In genomic region chr19:57757941-57758340, GRCh38 we compare ENCODE assay signal across 22 cellular contexts. TPM values are rescaled to one million over a fixed set of nuclear protein-coding genes. Genes with fewer than 3 reads are reported as not detected.
DNase-seq lines count a peak whose midpoint lies in the region; ATAC-seq, FAIRE-seq and TF ChIP-seq lines count a peak whose summit lies in the region.
"Had no signal": no experiment of that assay in that cellular context is flagged by ENCODE, and none has a peak within 500 bp of the region (broad histone marks: within the 10 kb centered on the region; RNA-seq: fewer than 3 reads in every experiment).

No MANE protein-coding gene starts in this region.

- in situ Hi-C loops in K562 (cut with MboI) = no loop called here

- H3K9me1 ChIP-seq in K562 (ENCODE audit: control insufficient read depth, insufficient read depth, low read length) = no peaks in the 10 kb centered on the region

- no peak overlapping the region for H3K4me3 ChIP-seq in A549
- H3K4me3 ChIP-seq in CD4-positive, CD25-positive, alpha-beta regulatory T cell (ENCODE audit: low read depth, low read length) = peak overlapping the region; percentile 22
- H3K4me3 ChIP-seq in K562 = no peak overlapping the region
- H3K4me3 ChIP-seq: BLaER1 had no signal

- H3K27ac Mint-ChIP-seq in CD4-positive, CD25-positive, alpha-beta regulatory T cell = no peak overlapping the region
- H3K27ac Mint-ChIP-seq: CD4-positive, alpha-beta T cell; CD8-positive, alpha-beta T cell had no signal

- FAIRE-seq in A549 (lab: Jason Lieb, UNC) (peak; percentile 7), K562 (lab: Jason Lieb, UNC) (no peak)
- FAIRE-seq: A204.1, D721Med, G401.6, GM12891 had no signal

- H2AFZ ChIP-seq in K562 (ENCODE audit: low read depth, low read length) = no peak overlapping the region

- no peaks in the 10 kb centered on the region for H3K27me3 ChIP-seq in CD4-positive, CD25-positive, alpha-beta regulatory T cell (ENCODE audit: control insufficient read depth, insufficient read depth, low read length)
- H3K27me3 ChIP-seq in K562 (ENCODE audit: control insufficient read depth in 2 of 2, insufficient read depth in 2 of 2, low read length in 2 of 2) = no peaks in the 10 kb centered on the region
- H3K27me3 ChIP-seq: BE2C, BLaER1 had no signal

- peaks cover 4 to 76% (median 36%) of the 10 kb centered on the region in 7 donors for H3K9me3 Mint-ChIP-seq in CD4-positive, CD25-positive, alpha-beta regulatory T cell

- TF ChIP-seq RAD21 in A549 (conservative IDR thresholded peaks at IDR 0.05 in 1 of 2, IDR thresholded peaks at IDR 0.05 in 1 of 2) (no peak), K562 (CRISPR knock-in tag; conservative IDR thresholded peaks at IDR 0.05 in 1 of 2, IDR thresholded peaks at IDR 0.05 in 1 of 2) (no peak)

- WGBS in A549 (ENCODE audit: missing lambda C conversion rate) = 96% methylated on average over 2 of the region's 2 CpGs
- WGBS in K562 (ENCODE audit: insufficient coverage, low coverage, missing lambda C conversion rate) = 81% methylated on average over 2 of the region's 2 CpGs

- POLR2A ChIA-PET in A549 (lab: Yijun Ruan, JAX) (no interaction called here), K562 (lab: Yijun Ruan, JAX) (interaction anchor here (1.0 kb wide), 1 partner anchor 12 kb away, joined by 5 read pairs; the partner anchor contains the start of gene ZNF586)

- intact Hi-C loops in K562 (cut with micrococcal nuclease) (no loop called here), posterior cingulate gyrus (cut with DNase I) (no loop called here)

- no peak overlapping the region for H3K4me3 Mint-ChIP-seq in CD4-positive, CD25-positive, alpha-beta regulatory T cell
- H3K4me3 Mint-ChIP-seq: CD14-positive monocyte; CD4-positive, alpha-beta T cell; CD8-positive, alpha-beta T cell had no signal

- ATAC-seq in A549 (no peak), K562 (no peak)
- no peak for ATAC-seq in CD4-positive, CD25-positive, alpha-beta regulatory T cell (ENCODE audit: low read depth in 2 of 2)
- ATAC-seq: CD8-positive, alpha-beta T cell had no signal

- H3K79me2 ChIP-seq in K562 (ENCODE audit: control insufficient read depth, insufficient read depth, low read length) = no peaks in the 10 kb centered on the region

- H3K9me3 ChIP-seq in A549 (peaks cover 98% of the 10 kb centered on the region), K562 (replicated peaks; ENCODE audit: control insufficient read depth, insufficient read depth, low read depth, low read length) (peaks cover 31% of the 10 kb centered on the region)
- H3K9me3 ChIP-seq in CD4-positive, CD25-positive, alpha-beta regulatory T cell (ENCODE audit: control insufficient read depth in 2 of 2, low read length in 2 of 2) = peaks cover 61 to 83% of the 10 kb centered on the region in 2 experiments
- H3K9me3 ChIP-seq: BE2C had no signal

- peaks cover 5% of the 10 kb centered on the region for H3K27me3 Mint-ChIP-seq in CD4-positive, CD25-positive, alpha-beta regulatory T cell
- H3K27me3 Mint-ChIP-seq: CD4-positive, alpha-beta T cell had no signal

- no peak for TF ChIP-seq EP300 in A549 (IDR thresholded peaks at IDR 0.05)
- no peak for TF ChIP-seq EP300 in K562 (IDR thresholded peaks at IDR 0.05; ENCODE audit: low read length)

- peaks cover 59% of the 10 kb centered on the region for H3K36me3 Mint-ChIP-seq in CD4-positive, CD25-positive, alpha-beta regulatory T cell

- no peak for DNase-seq in A549 (ENCODE audit: low read depth in 1 of 2, low spot score in 1 of 2)
- DNase-seq in CD4-positive, CD25-positive, alpha-beta regulatory T cell = no peak
- no peak for DNase-seq in K562 (ENCODE audit: extremely low read depth in 1 of 4, low spot score in 3 of 4)
- no peak for DNase-seq in stimulated activated CD4-positive, alpha-beta T cell treated with anti-CD3 and anti-CD28 coated beads, Interleukin-2, amount 100 ng/mL, for 48 hours
- no peak for DNase-seq in posterior cingulate gyrus
- DNase-seq in foreskin melanocyte = no peak
- DNase-seq: 8988T; ACHN; BE2C; C1 segment of cervical spinal cord; Caco-2; Calu3; CD4-positive, alpha-beta T cell; CD8-positive, alpha-beta T cell; DMS79 treated with DMSO at 0.1 percent for 48 hours; GF-D8 had no signal

- H3K4me1 ChIP-seq in A549 (no peaks in the 10 kb centered on the region), K562 (replicated peaks in 1 of 2; ENCODE audit: control insufficient read depth in 2 of 2, insufficient read depth in 2 of 2, low read length in 2 of 2) (no peaks in the 10 kb centered on the region)
- H3K4me1 ChIP-seq in CD4-positive, CD25-positive, alpha-beta regulatory T cell (ENCODE audit: control insufficient read depth, insufficient read depth, low read length, poor library complexity, severe bottlenecking) = no peaks in the 10 kb centered on the region
- H3K4me1 ChIP-seq: BE2C, BLaER1, Caco-2 had no signal

- BruUV-seq in K562 (replicated peaks; lab: Mats Ljungman, UMichigan) = no TSS peak

- H3K4me1 Mint-ChIP-seq in CD4-positive, CD25-positive, alpha-beta regulatory T cell = no peaks in the 10 kb centered on the region
- H3K4me1 Mint-ChIP-seq: CD14-positive monocyte had no signal

- no peaks in the 10 kb centered on the region for H4K20me1 ChIP-seq in K562 (replicated peaks; ENCODE audit: control insufficient read depth, insufficient read depth, low read length)

- H3K9ac ChIP-seq in K562 (ENCODE audit: insufficient read depth in 1 of 2, low read depth in 2 of 2, low read length in 2 of 2) = no peak overlapping the region
- H3K9ac ChIP-seq: BLaER1 had no signal

- TF ChIP-seq CTCF in A549 (IDR thresholded peaks at IDR 0.05) (no peak), K562 (IDR thresholded peaks at IDR 0.05 in 2 of 3, conservative IDR thresholded peaks at IDR 0.05 in 1 of 3; ENCODE audit: insufficient read depth in 2 of 3, low read depth in 1 of 3, low read length in 3 of 3) (no peak)

- TF ChIP-seq POLR2A in A549 (IDR thresholded peaks at IDR 0.05; ENCODE audit: low read length) = no peak
- TF ChIP-seq POLR2A in K562 (conservative IDR thresholded peaks at IDR 0.05) = no peak

- H3K4me2 ChIP-seq in A549 (no peak overlapping the region), K562 (ENCODE audit: insufficient read depth, low read length) (no peak overlapping the region)
- H3K4me2 ChIP-seq: BLaER1 had no signal

- peaks cover 42% of the 10 kb centered on the region for H3K36me3 ChIP-seq in CD4-positive, CD25-positive, alpha-beta regulatory T cell (ENCODE audit: control insufficient read depth, insufficient read depth, low read length)
- peaks cover 46% of the 10 kb centered on the region for H3K36me3 ChIP-seq in K562 (ENCODE audit: control insufficient read depth, insufficient read depth, low read length)

- CTCF ChIA-PET in A549 (lab: Yijun Ruan, JAX) (no interaction called here), K562 (lab: Yijun Ruan, JAX; ENCODE audit: low intra/inter-chr PET ratio) (no interaction called here)

- H3K27ac ChIP-seq in A549 (no peak overlapping the region), K562 (ENCODE audit: extremely low read depth, low read depth, low read length) (no peak overlapping the region)
- no peak overlapping the region for H3K27ac ChIP-seq in CD4-positive, CD25-positive, alpha-beta regulatory T cell (ENCODE audit: insufficient read depth, low read length, poor library complexity, severe bottlenecking)
- H3K27ac ChIP-seq: BLaER1 had no signal

RNA-seq across cellular contexts. Expression of gene ZNF776, which starts 11.3 kb away (rescaled TPM):
- 9.3 and 10.5 TPM in 2 replicates for polyA plus RNA-seq in A549 (2011; rRNA removed)
- 2.3 and 4.4 TPM in 2 replicates for polyA plus RNA-seq in A549 (2012; cell fraction: cytosol; rRNA removed)
- polyA plus RNA-seq in A549 (2012; cell fraction: nucleus; rRNA removed) = 3.3 and 4.7 TPM in 2 replicates
- polyA plus RNA-seq in A549 (2017; fragmentation: RNase III; extraction: RNeasy Plus Mini Kit Qiagen cat#74134 plus additional on column Dnase treatment) = 5.3 to 7.0 TPM (median 6.1 TPM) in 3 replicates
- polyA minus RNA-seq in A549 (2011; rRNA and poly(A)+ RNA removed) = 10.2 and 14.7 TPM in 2 replicates
- 15.4 TPM for total RNA-seq in CD4-positive, CD25-positive, alpha-beta regulatory T cell
- 10 to 100 TPM in 1 of 4 donors, 1 to 10 TPM in 3; 2.9 to 12.2 (median 7.5) TPM for polyA plus RNA-seq in CD4-positive, CD25-positive, alpha-beta regulatory T cell
- total RNA-seq in K562 (2011; cell fraction: chromatin; rRNA removed; ENCODE audit: low replicate concordance) = 30.2 and 37.5 TPM in 2 replicates
- total RNA-seq in K562 (2011; cell fraction: nucleolus; rRNA removed) = 54.9 and 63.5 TPM in 2 replicates
- total RNA-seq in K562 (2011; cell fraction: nucleoplasm; rRNA removed) = 34.7 and 39.1 TPM in 2 replicates
- total RNA-seq in K562 (2014; rRNA removed) = 9.5 and 16.2 TPM in 2 replicates
- 8.2 and 10.0 TPM in 2 replicates for total RNA-seq in K562 (2014; rRNA removed; fragmentation: Illumina TruSeq; extraction: Trizol)
- 7.4 and 8.4 TPM in 2 replicates for total RNA-seq in K562 (2015; rRNA removed; fragmentation: Illumina TruSeq; extraction: Trizol)
- 6.7 and 7.8 TPM in 2 replicates for total RNA-seq in K562 (2021)
- polyA plus RNA-seq in K562 (2011; rRNA removed) = 15.7 and 16.9 TPM in 2 replicates
- 11.0 and 12.6 TPM in 2 replicates for polyA plus RNA-seq in K562 (2011; cell fraction: cytosol; rRNA removed)
- 59.3 and 86.8 TPM in 2 replicates for polyA plus RNA-seq in K562 (2011; cell fraction: nucleus; rRNA removed)
- polyA plus RNA-seq in K562 (2012) = 6.9 and 9.2 TPM in 2 replicates
- polyA plus RNA-seq in K562 (2014; fragmentation: Illumina TruSeq; extraction: Trizol) = 7.1 and 9.6 TPM in 2 replicates
- polyA plus RNA-seq in K562 (2014; fragmentation: Nextera tagmentation; extraction: Ambion mirVana) = 1 to 10 TPM; 2.2 to 2.5 TPM
- polyA plus RNA-seq in K562 (2014; rRNA removed) = 7.9 and 9.1 TPM in 2 replicates
- polyA minus RNA-seq in K562 (2011; rRNA and poly(A)+ RNA removed) = 17.9 and 20.2 TPM in 2 replicates
- polyA minus RNA-seq in K562 (2011; cell fraction: cytosol; rRNA and poly(A)+ RNA removed) = 5.9 and 6.5 TPM in 2 replicates
- 36.2 and 59.1 TPM in 2 replicates for polyA minus RNA-seq in K562 (2011; cell fraction: nucleus; rRNA and poly(A)+ RNA removed)

RNA-seq across cellular contexts. Expression of gene ZNF586, which starts 11.5 kb away (rescaled TPM):
- polyA plus RNA-seq in A549 (2011; rRNA removed) (8.1 and 8.2 TPM in 2 replicates), A549 (2017; fragmentation: RNase III; extraction: RNeasy Plus Mini Kit Qiagen cat#74134 plus additional on column Dnase treatment) (7.1 to 8.5 TPM (median 7.3 TPM) in 3 replicates), K562 (2011; rRNA removed) (9.7 and 12.3 TPM in 2 replicates), K562 (2014; fragmentation: Illumina TruSeq; extraction: Trizol) (8.4 and 9.2 TPM in 2 replicates), K562 (2014; fragmentation: Nextera tagmentation; extraction: Ambion mirVana) (1 to 10 TPM; 2.5 to 2.8 TPM), K562 (2014; rRNA removed) (6.7 and 10.1 TPM in 2 replicates)
- 4.5 and 5.5 TPM in 2 replicates for polyA plus RNA-seq in A549 (2012; cell fraction: cytosol; rRNA removed)
- polyA plus RNA-seq in A549 (2012; cell fraction: nucleus; rRNA removed) = 4.4 and 5.9 TPM in 2 replicates
- polyA minus RNA-seq in A549 (2011; rRNA and poly(A)+ RNA removed) = 7.0 and 7.5 TPM in 2 replicates
- 39.4 TPM for total RNA-seq in CD4-positive, CD25-positive, alpha-beta regulatory T cell
- polyA plus RNA-seq in CD4-positive, CD25-positive, alpha-beta regulatory T cell = 10 to 100 TPM; 18.7 to 32.2 (median 31.3) TPM
- 67.4 and 90.0 TPM in 2 replicates for total RNA-seq in K562 (2011; cell fraction: chromatin; rRNA removed; ENCODE audit: low replicate concordance)
- 42.9 and 47.5 TPM in 2 replicates for total RNA-seq in K562 (2011; cell fraction: nucleolus; rRNA removed)
- total RNA-seq in K562 (2011; cell fraction: nucleoplasm; rRNA removed) = 63.6 and 81.1 TPM in 2 replicates
- total RNA-seq in K562 (2014; rRNA removed) (7.4 and 11.5 TPM in 2 replicates), K562 (2014; rRNA removed; fragmentation: Illumina TruSeq; extraction: Trizol) (12.6 and 17.7 TPM in 2 replicates), K562 (2015; rRNA removed; fragmentation: Illumina TruSeq; extraction: Trizol) (11.2 and 12.1 TPM in 2 replicates), K562 (2021) (10.7 and 11.7 TPM in 2 replicates)
- 6.5 and 7.4 TPM in 2 replicates for polyA plus RNA-seq in K562 (2011; cell fraction: cytosol; rRNA removed)
- 12.6 and 13.4 TPM in 2 replicates for polyA plus RNA-seq in K562 (2011; cell fraction: nucleus; rRNA removed)
- 4.8 and 5.5 TPM in 2 replicates for polyA plus RNA-seq in K562 (2012)
- 21.6 and 28.8 TPM in 2 replicates for polyA minus RNA-seq in K562 (2011; rRNA and poly(A)+ RNA removed)
- 10.2 and 14.9 TPM in 2 replicates for polyA minus RNA-seq in K562 (2011; cell fraction: cytosol; rRNA and poly(A)+ RNA removed)
- 17.4 and 22.1 TPM in 2 replicates for polyA minus RNA-seq in K562 (2011; cell fraction: nucleus; rRNA and poly(A)+ RNA removed)

RNA-seq across cellular contexts. Expression of gene ZNF671, which starts 30.5 kb away (rescaled TPM):
- polyA plus RNA-seq in A549 (2011; rRNA removed) = 1.4 and 1.5 TPM in 2 replicates
- 0.78 and 0.83 TPM in 2 replicates for polyA plus RNA-seq in A549 (2012; cell fraction: cytosol; rRNA removed)
- polyA plus RNA-seq in A549 (2012; cell fraction: nucleus; rRNA removed) = 1.2 and 2.2 TPM in 2 replicates
- polyA plus RNA-seq in A549 (2017; fragmentation: RNase III; extraction: RNeasy Plus Mini Kit Qiagen cat#74134 plus additional on column Dnase treatment) = 0.85 to 1.1 TPM (median 1.0 TPM) in 3 replicates
- 1.9 and 2.3 TPM in 2 replicates for polyA minus RNA-seq in A549 (2011; rRNA and poly(A)+ RNA removed)
- 9.2 TPM for total RNA-seq in CD4-positive, CD25-positive, alpha-beta regulatory T cell
- polyA plus RNA-seq in CD4-positive, CD25-positive, alpha-beta regulatory T cell = 10 to 100 TPM; 19.5 to 28.6 (median 23.3) TPM
- 12.7 and 18.2 TPM in 2 replicates for total RNA-seq in K562 (2011; cell fraction: chromatin; rRNA removed; ENCODE audit: low replicate concordance)
- 10.4 and 10.8 TPM in 2 replicates for total RNA-seq in K562 (2011; cell fraction: nucleolus; rRNA removed)
- 14.4 and 22.5 TPM in 2 replicates for total RNA-seq in K562 (2011; cell fraction: nucleoplasm; rRNA removed)
- 1.6 and 2.0 TPM in 2 replicates for total RNA-seq in K562 (2014; rRNA removed)
- total RNA-seq in K562 (2014; rRNA removed; fragmentation: Illumina TruSeq; extraction: Trizol) = 2.1 TPM in 2 replicates
- 0.90 and 1.4 TPM in 2 replicates for total RNA-seq in K562 (2015; rRNA removed; fragmentation: Illumina TruSeq; extraction: Trizol)
- total RNA-seq in K562 (2021) = 1.8 and 1.9 TPM in 2 replicates
- 1.4 and 3.2 TPM in 2 replicates for polyA plus RNA-seq in K562 (2011; rRNA removed)
- polyA plus RNA-seq in K562 (2011; cell fraction: cytosol; rRNA removed) = 1.4 and 1.6 TPM in 2 replicates
- polyA plus RNA-seq in K562 (2011; cell fraction: nucleus; rRNA removed) = 3.9 and 9.2 TPM in 2 replicates
- 1.4 and 1.7 TPM in 2 replicates for polyA plus RNA-seq in K562 (2012)
- 1.2 and 1.6 TPM in 2 replicates for polyA plus RNA-seq in K562 (2014; fragmentation: Illumina TruSeq; extraction: Trizol)
- polyA plus RNA-seq in K562 (2014; fragmentation: Nextera tagmentation; extraction: Ambion mirVana) = under 1 TPM; 0.20 to 0.78 TPM
- polyA plus RNA-seq in K562 (2014; rRNA removed) = 1.1 and 1.4 TPM in 2 replicates
- 3.6 and 6.7 TPM in 2 replicates for polyA minus RNA-seq in K562 (2011; rRNA and poly(A)+ RNA removed)
- polyA minus RNA-seq in K562 (2011; cell fraction: cytosol; rRNA and poly(A)+ RNA removed) = 0.91 and 2.2 TPM in 2 replicates
- 1.9 and 3.9 TPM in 2 replicates for polyA minus RNA-seq in K562 (2011; cell fraction: nucleus; rRNA and poly(A)+ RNA removed)
- total RNA-seq: Caco-2 had no signal

RNA-seq across cellular contexts. Expression of gene ZNF154, which starts 48.9 kb away (rescaled TPM):
- polyA plus RNA-seq in A549 (2011; rRNA removed) (not detected in 2 replicates), A549 (2017; fragmentation: RNase III; extraction: RNeasy Plus Mini Kit Qiagen cat#74134 plus additional on column Dnase treatment) (not detected in 3 replicates), K562 (2011; rRNA removed) (not detected in 2 replicates), K562 (2014; fragmentation: Illumina TruSeq; extraction: Trizol) (not detected in 2 replicates), K562 (2014; fragmentation: Nextera tagmentation; extraction: Ambion mirVana) (under 1 TPM; 0.06 to 0.11 TPM), K562 (2014; rRNA removed) (not detected in 2 replicates)
- polyA plus RNA-seq in A549 (2012; cell fraction: cytosol; rRNA removed) = not detected in 2 replicates
- polyA plus RNA-seq in A549 (2012; cell fraction: nucleus; rRNA removed) = not detected in 2 replicates
- not detected in 2 replicates for polyA minus RNA-seq in A549 (2011; rRNA and poly(A)+ RNA removed)
- 3.7 TPM for total RNA-seq in CD4-positive, CD25-positive, alpha-beta regulatory T cell
- polyA plus RNA-seq in CD4-positive, CD25-positive, alpha-beta regulatory T cell = 1 to 10 TPM in 1 of 4 donors, under 1 TPM in 2, not detected in 1; 0.25 to 1.9 (median 0.57) TPM
- total RNA-seq in K562 (2011; cell fraction: chromatin; rRNA removed; ENCODE audit: low replicate concordance) = 0.07 and 0.26 TPM in 2 replicates
- 0.13 and 0.17 TPM in 2 replicates for total RNA-seq in K562 (2011; cell fraction: nucleolus; rRNA removed)
- 0.15 TPM in 1 of 2 replicates, not detected in the other for total RNA-seq in K562 (2011; cell fraction: nucleoplasm; rRNA removed)
- total RNA-seq in K562 (2014; rRNA removed) (0.04 TPM in 1 of 2 replicates, not detected in the other), K562 (2014; rRNA removed; fragmentation: Illumina TruSeq; extraction: Trizol) (not detected in 2 replicates), K562 (2015; rRNA removed; fragmentation: Illumina TruSeq; extraction: Trizol) (not detected in 2 replicates), K562 (2021) (0.07 TPM in 2 replicates)
- not detected in 2 replicates for polyA plus RNA-seq in K562 (2011; cell fraction: cytosol; rRNA removed)
- not detected in 2 replicates for polyA plus RNA-seq in K562 (2011; cell fraction: nucleus; rRNA removed)
- polyA plus RNA-seq in K562 (2012) = 0.09 and 0.29 TPM in 2 replicates
- polyA minus RNA-seq in K562 (2011; rRNA and poly(A)+ RNA removed) = 0.06 TPM in 1 of 2 replicates, not detected in the other
- not detected in 2 replicates for polyA minus RNA-seq in K562 (2011; cell fraction: cytosol; rRNA and poly(A)+ RNA removed)
- polyA minus RNA-seq in K562 (2011; cell fraction: nucleus; rRNA and poly(A)+ RNA removed) = not detected in 2 replicates
- total RNA-seq: Caco-2, Calu3 had no signal
- polyA plus RNA-seq: CD14-positive monocyte had no signal

RNA-seq across cellular contexts. Expression of gene ZNF552, which starts 56.8 kb away (rescaled TPM):
- polyA plus RNA-seq in A549 (2011; rRNA removed) (5.7 and 5.8 TPM in 2 replicates), A549 (2017; fragmentation: RNase III; extraction: RNeasy Plus Mini Kit Qiagen cat#74134 plus additional on column Dnase treatment) (6.0 to 7.2 TPM (median 6.5 TPM) in 3 replicates), K562 (2011; rRNA removed) (6.7 and 8.9 TPM in 2 replicates), K562 (2014; fragmentation: Illumina TruSeq; extraction: Trizol) (9.8 and 11.2 TPM in 2 replicates), K562 (2014; fragmentation: Nextera tagmentation; extraction: Ambion mirVana) (1 to 10 TPM; 4.4 to 8.5 TPM), K562 (2014; rRNA removed) (8.1 and 8.5 TPM in 2 replicates)
- 2.6 and 3.0 TPM in 2 replicates for polyA plus RNA-seq in A549 (2012; cell fraction: cytosol; rRNA removed)
- polyA plus RNA-seq in A549 (2012; cell fraction: nucleus; rRNA removed) = 5.6 and 7.6 TPM in 2 replicates
- polyA minus RNA-seq in A549 (2011; rRNA and poly(A)+ RNA removed) = 12.1 and 12.4 TPM in 2 replicates
- 16.6 TPM for total RNA-seq in CD4-positive, CD25-positive, alpha-beta regulatory T cell
- polyA plus RNA-seq in CD4-positive, CD25-positive, alpha-beta regulatory T cell = 10 to 100 TPM in 1 of 4 donors, 1 to 10 TPM in 3; 4.8 to 11.7 (median 6.8) TPM
- total RNA-seq in K562 (2011; cell fraction: chromatin; rRNA removed; ENCODE audit: low replicate concordance) = 30.9 and 41.2 TPM in 2 replicates
- 27.5 and 37.2 TPM in 2 replicates for total RNA-seq in K562 (2011; cell fraction: nucleolus; rRNA removed)
- 32.6 and 36.0 TPM in 2 replicates for total RNA-seq in K562 (2011; cell fraction: nucleoplasm; rRNA removed)
- total RNA-seq in K562 (2014; rRNA removed) (7.3 and 8.1 TPM in 2 replicates), K562 (2014; rRNA removed; fragmentation: Illumina TruSeq; extraction: Trizol) (11.4 and 13.2 TPM in 2 replicates), K562 (2015; rRNA removed; fragmentation: Illumina TruSeq; extraction: Trizol) (12.4 and 13.3 TPM in 2 replicates), K562 (2021) (7.1 and 7.2 TPM in 2 replicates)
- 3.9 and 7.4 TPM in 2 replicates for polyA plus RNA-seq in K562 (2011; cell fraction: cytosol; rRNA removed)
- polyA plus RNA-seq in K562 (2011; cell fraction: nucleus; rRNA removed) = 11.1 and 14.8 TPM in 2 replicates
- 5.9 and 6.0 TPM in 2 replicates for polyA plus RNA-seq in K562 (2012)
- polyA minus RNA-seq in K562 (2011; rRNA and poly(A)+ RNA removed) = 10.5 and 11.7 TPM in 2 replicates
- polyA minus RNA-seq in K562 (2011; cell fraction: cytosol; rRNA and poly(A)+ RNA removed) = 2.8 and 4.8 TPM in 2 replicates
- 12.3 and 16.7 TPM in 2 replicates for polyA minus RNA-seq in K562 (2011; cell fraction: nucleus; rRNA and poly(A)+ RNA removed)

Comparison
In these comparisons a context has a peak if more than half of its experiments do, and no peak if none do; other contexts are left out.
1. Of the 35 proteins assayed by ChIP-seq in both K562 and A549: peak only in K562: none; only in A549: MAFK; in both: none; in neither: 34.